ENCODE assay signal across 2 cellular contexts in genomic region chr13:79307433-79307861, GRCh38.
TF ChIP-seq lines count a peak whose summit lies in the region.

No MANE protein-coding gene starts in this region.

TF ChIP-seq in HEK293, 187 proteins besides CTCF, POLR2A, EP300 and RAD21 (continued from another document):
- no peak for TF ChIP-seq ZNF596 (tag by site-specific recombination; IDR thresholded peaks at IDR 0.05)

TF ChIP-seq in HepG2, 621 proteins besides CTCF, POLR2A, EP300 and RAD21 (continued from another document and continues in another):
- peak; percentile 15; the same call in 1 of the 2 replicates for TF ChIP-seq ARID5B (CRISPR knock-in tag; IDR thresholded peaks at IDR 0.05)
- TF ChIP-seq AGO2 (optimal IDR thresholded peaks at IDR 0.05; ENCODE audit: low read depth, low read length), result no peak
- TF ChIP-seq ZNF10 (CRISPR knock-in tag; IDR thresholded peaks at IDR 0.05; ENCODE audit: borderline replicate concordance, low read depth), result no peak
- no peak for TF ChIP-seq ZNF407 (CRISPR knock-in tag; IDR thresholded peaks at IDR 0.05; ENCODE audit: not compliant biosample characterization)
- TF ChIP-seq ZNF629 (CRISPR knock-in tag; conservative IDR thresholded peaks at IDR 0.05), result no peak
- no peak for TF ChIP-seq ZNF264 (CRISPR knock-in tag; IDR thresholded peaks at IDR 0.05)
- no peak for TF ChIP-seq THRA (CRISPR knock-in tag; IDR thresholded peaks at IDR 0.05; ENCODE audit: borderline replicate concordance)
- TF ChIP-seq ZNF816 (CRISPR knock-in tag; IDR thresholded peaks at IDR 0.05; ENCODE audit: borderline replicate concordance), result no peak
- TF ChIP-seq ZSCAN21 (CRISPR knock-in tag; IDR thresholded peaks at IDR 0.05; ENCODE audit: borderline replicate concordance), result no peak
- no peak; the same call in 1 of the 2 replicates for TF ChIP-seq LCORL (IDR thresholded peaks at IDR 0.05)
- peak; percentile 50; the same call in 1 of the 2 replicates for TF ChIP-seq LCORL (CRISPR knock-in tag; IDR thresholded peaks at IDR 0.05)
- no peak for TF ChIP-seq KLF16 (CRISPR knock-in tag; IDR thresholded peaks at IDR 0.05)
- TF ChIP-seq ZNF17 (CRISPR knock-in tag; IDR thresholded peaks at IDR 0.05), result no peak
- no peak for TF ChIP-seq ZSCAN20 (CRISPR knock-in tag; IDR thresholded peaks at IDR 0.05; ENCODE audit: borderline replicate concordance)
- no peak for TF ChIP-seq ZIK1 (CRISPR knock-in tag; IDR thresholded peaks at IDR 0.05; ENCODE audit: borderline replicate concordance, low read depth)
- no peak for TF ChIP-seq MXI1 (IDR thresholded peaks at IDR 0.05; ENCODE audit: borderline replicate concordance, low read depth, low read length)
- TF ChIP-seq ZBTB44 (CRISPR knock-in tag; IDR thresholded peaks at IDR 0.05), result no peak
- TF ChIP-seq FOSL2 (CRISPR knock-in tag; IDR thresholded peaks at IDR 0.05), result peak; percentile 80
- TF ChIP-seq TP53 (CRISPR knock-in tag; conservative IDR thresholded peaks at IDR 0.05), result no peak
- TF ChIP-seq MBD4 (IDR thresholded peaks at IDR 0.05; ENCODE audit: borderline replicate concordance, low read length), result no peak
- TF ChIP-seq REL (CRISPR knock-in tag; conservative IDR thresholded peaks at IDR 0.05), result no peak
- no peak for TF ChIP-seq ZNF75D (CRISPR knock-in tag; IDR thresholded peaks at IDR 0.05; ENCODE audit: borderline replicate concordance)
- no peak for TF ChIP-seq SPEN (CRISPR knock-in tag; IDR thresholded peaks at IDR 0.05; ENCODE audit: low read depth)
- no peak for TF ChIP-seq MIER3 (CRISPR knock-in tag; IDR thresholded peaks at IDR 0.05; ENCODE audit: borderline replicate concordance)
- TF ChIP-seq NCOA5 (CRISPR knock-in tag; IDR thresholded peaks at IDR 0.05), result no peak
- TF ChIP-seq SIX4 (CRISPR knock-in tag; IDR thresholded peaks at IDR 0.05), result no peak
- no peak for TF ChIP-seq NR3C1 (CRISPR knock-in tag; IDR thresholded peaks at IDR 0.05)
- TF ChIP-seq NFE2L1 (CRISPR knock-in tag; IDR thresholded peaks at IDR 0.05; ENCODE audit: borderline replicate concordance), result no peak
- no peak for TF ChIP-seq ZNF12 (CRISPR knock-in tag; IDR thresholded peaks at IDR 0.05)
- TF ChIP-seq HOXA7 (CRISPR knock-in tag; IDR thresholded peaks at IDR 0.05), result no peak
- no peak for TF ChIP-seq MED8 (CRISPR knock-in tag; IDR thresholded peaks at IDR 0.05; ENCODE audit: insufficient replicate concordance)
- TF ChIP-seq PPARG (CRISPR knock-in tag; conservative IDR thresholded peaks at IDR 0.05), result no peak
- no peak for TF ChIP-seq ZBTB25 (CRISPR knock-in tag; IDR thresholded peaks at IDR 0.05)
- peak; percentile 17; the same call in 1 of the 2 replicates for TF ChIP-seq MED1 (CRISPR knock-in tag; IDR thresholded peaks at IDR 0.05)
- TF ChIP-seq ZSCAN9 (CRISPR knock-in tag; IDR thresholded peaks at IDR 0.05; ENCODE audit: borderline replicate concordance), result no peak
- TF ChIP-seq PRPF4 (IDR thresholded peaks at IDR 0.05; ENCODE audit: low read depth, low read length, poor library complexity, severe bottlenecking), result no peak
- no peak for TF ChIP-seq MZF1 (CRISPR knock-in tag; IDR thresholded peaks at IDR 0.05; ENCODE audit: borderline replicate concordance)
- no peak; the same call in 1 of the 2 replicates for TF ChIP-seq ETV5 (CRISPR knock-in tag; IDR thresholded peaks at IDR 0.05; ENCODE audit: borderline replicate concordance)
- peak; percentile 72; the same call in 1 of the 2 replicates for TF ChIP-seq FOXO1 (CRISPR knock-in tag; IDR thresholded peaks at IDR 0.05)
- peak in 1 of 2 experiments; percentile 9; a peak in 1 of 4 replicates for TF ChIP-seq ATF4 (CRISPR knock-in tag; IDR thresholded peaks at IDR 0.05)
- no peak for TF ChIP-seq USF2 (IDR thresholded peaks at IDR 0.05; ENCODE audit: low read depth, low read length)
- TF ChIP-seq USF2 (CRISPR knock-in tag; IDR thresholded peaks at IDR 0.05; ENCODE audit: borderline replicate concordance), result no peak
- TF ChIP-seq BORCS8-MEF2B (CRISPR knock-in tag; IDR thresholded peaks at IDR 0.05), result no peak
- TF ChIP-seq NFE2L2 (IDR thresholded peaks at IDR 0.05; ENCODE audit: low read length), result peak; percentile 72; the same call in 1 of the 2 replicates
- TF ChIP-seq PBX2 (CRISPR knock-in tag; IDR thresholded peaks at IDR 0.05), result no peak
